7 cellular contexts compared by ENCODE assay signal in genomic region chr12:120115066-120115465, GRCh38. TPM values are rescaled to one million over a fixed set of nuclear protein-coding genes. Genes with fewer than 3 reads are reported as not detected.
DNase-seq lines count a peak whose midpoint lies in the region; ATAC-seq and TF ChIP-seq lines count a peak whose summit lies in the region.

No MANE protein-coding gene starts in this region.

- H3K27ac ChIP-seq in GM23248 (0 out of 2 replicates have a peak overlapping the region, but pooled peaks have one; percentile 1), skin epidermis (peak overlapping the region in 9 of 21 experiments; percentile 28 to 97 (median 95))

- DNase-seq in GM23248 (no peak), fibroblast of mammary gland (ENCODE audit: low read depth) (no peak), SW480 (ENCODE audit: low spot score) (no peak)
- DNase-seq in T-helper 2 cell treated with Interferon-gamma antibody and Interleukin-4, amounts not matched to agents 5 μg/mL and 100 μg/mL, for 36 hours (ENCODE audit: low spot score): no peak
- DNase-seq in central memory CD4-positive, alpha-beta T cell: no peak

- peaks cover 56% of the 10 kb centered on the region for H3K4me1 Mint-ChIP-seq in T-helper 2 cell treated with Interferon-gamma antibody and Interleukin-4, amounts not matched to agents 5 μg/mL and 100 μg/mL, for 36 hours (ENCODE audit: low read depth)

- 91 to 98% methylated on average over 3 of the region's 3 CpGs for WGBS in GM23248 (ENCODE audit: low coverage in 1 of 2, low lambda C conversion rate in 2 of 2, missing lambda C conversion rate in 2 of 2), 2 experiments

- H3K9ac ChIP-seq in GM23248: peak overlapping the region; percentile 93

- no peaks in the 10 kb centered on the region for H3K27me3 Mint-ChIP-seq in T-helper 2 cell treated with Interferon-gamma antibody and Interleukin-4, amounts not matched to agents 5 μg/mL and 100 μg/mL, for 36 hours (ENCODE audit: low read depth)

- peaks cover 74% of the 10 kb centered on the region for H3K79me2 ChIP-seq in GM23248 (ENCODE audit: insufficient read depth)

- H3F3A ChIP-seq in GM23248 (ENCODE audit: insufficient read depth): peaks cover 27% of the 10 kb centered on the region

- H4K20me1 ChIP-seq in GM23248 (ENCODE audit: insufficient read depth): no peaks in the 10 kb centered on the region; the same call in 1 of the 2 replicates

- peak overlapping the region; percentile 85 for H3K4me2 ChIP-seq in GM23248 (ENCODE audit: unreplicated experiment)

- in situ Hi-C loops in GM23248 (cut with MboI): no loop called here

- H2AFZ ChIP-seq in GM23248: no peak overlapping the region

- no peaks in the 10 kb centered on the region for H3K9me3 Mint-ChIP-seq in T-helper 2 cell treated with Interferon-gamma antibody and Interleukin-4, amounts not matched to agents 5 μg/mL and 100 μg/mL, for 36 hours

- peaks cover 41% of the 10 kb centered on the region for H3K36me3 Mint-ChIP-seq in T-helper 2 cell treated with Interferon-gamma antibody and Interleukin-4, amounts not matched to agents 5 μg/mL and 100 μg/mL, for 36 hours (ENCODE audit: low read depth)

- no peak for ATAC-seq in HG02870 (IDR thresholded peaks at IDR 0.05; ENCODE audit: unreplicated experiment)

- H3K9me3 ChIP-seq in GM23248 (ENCODE audit: low read depth): no peaks in the 10 kb centered on the region

- no peaks in the 10 kb centered on the region for H3K9me2 ChIP-seq in GM23248 (ENCODE audit: insufficient read depth)

- peak overlapping the region; percentile 96 for H3K4me3 ChIP-seq in GM23248
- peak overlapping the region; percentile 76 for H3K4me3 ChIP-seq in fibroblast of mammary gland (ENCODE audit: control insufficient read depth, low read depth, low read length)
- H3K4me3 ChIP-seq in skin epidermis: peak overlapping the region in 4 of 7 experiments; percentile 83 to 98 (median 85)

- H3K4me3 Mint-ChIP-seq in T-helper 2 cell treated with Interferon-gamma antibody and Interleukin-4, amounts not matched to agents 5 μg/mL and 100 μg/mL, for 36 hours: peak overlapping the region; percentile 96

- H3K27ac Mint-ChIP-seq in T-helper 2 cell treated with Interferon-gamma antibody and Interleukin-4, amounts not matched to agents 5 μg/mL and 100 μg/mL, for 36 hours: peak overlapping the region; percentile 89

- peaks cover 31% of the 10 kb centered on the region for H3K4me1 ChIP-seq in GM23248 (ENCODE audit: insufficient read depth)

- no peaks in the 10 kb centered on the region for H3K27me3 ChIP-seq in GM23248 (replicated peaks; ENCODE audit: insufficient read depth)

- no peak for TF ChIP-seq CTCF in fibroblast of mammary gland (conservative IDR thresholded peaks at IDR 0.05; ENCODE audit: control insufficient read depth, insufficient read depth, low read depth, low read length)

- no peaks in the 10 kb centered on the region for H3K36me3 ChIP-seq in GM23248 (ENCODE audit: low read depth)

RNA-seq across cellular contexts. Expression of gene RAB35, which starts 1.5 kb away (rescaled TPM):
- 32.0 and 37.1 TPM in 2 replicates for total RNA-seq in GM23248 (2014; rRNA removed; shearing (Covaris generic))
- polyA plus RNA-seq in GM23248 (2016; fragmentation: Nextera tagmentation; extraction: Ambion mirVana): 28.2 and 28.7 TPM in 2 replicates
